In the genomic region with DNA sequence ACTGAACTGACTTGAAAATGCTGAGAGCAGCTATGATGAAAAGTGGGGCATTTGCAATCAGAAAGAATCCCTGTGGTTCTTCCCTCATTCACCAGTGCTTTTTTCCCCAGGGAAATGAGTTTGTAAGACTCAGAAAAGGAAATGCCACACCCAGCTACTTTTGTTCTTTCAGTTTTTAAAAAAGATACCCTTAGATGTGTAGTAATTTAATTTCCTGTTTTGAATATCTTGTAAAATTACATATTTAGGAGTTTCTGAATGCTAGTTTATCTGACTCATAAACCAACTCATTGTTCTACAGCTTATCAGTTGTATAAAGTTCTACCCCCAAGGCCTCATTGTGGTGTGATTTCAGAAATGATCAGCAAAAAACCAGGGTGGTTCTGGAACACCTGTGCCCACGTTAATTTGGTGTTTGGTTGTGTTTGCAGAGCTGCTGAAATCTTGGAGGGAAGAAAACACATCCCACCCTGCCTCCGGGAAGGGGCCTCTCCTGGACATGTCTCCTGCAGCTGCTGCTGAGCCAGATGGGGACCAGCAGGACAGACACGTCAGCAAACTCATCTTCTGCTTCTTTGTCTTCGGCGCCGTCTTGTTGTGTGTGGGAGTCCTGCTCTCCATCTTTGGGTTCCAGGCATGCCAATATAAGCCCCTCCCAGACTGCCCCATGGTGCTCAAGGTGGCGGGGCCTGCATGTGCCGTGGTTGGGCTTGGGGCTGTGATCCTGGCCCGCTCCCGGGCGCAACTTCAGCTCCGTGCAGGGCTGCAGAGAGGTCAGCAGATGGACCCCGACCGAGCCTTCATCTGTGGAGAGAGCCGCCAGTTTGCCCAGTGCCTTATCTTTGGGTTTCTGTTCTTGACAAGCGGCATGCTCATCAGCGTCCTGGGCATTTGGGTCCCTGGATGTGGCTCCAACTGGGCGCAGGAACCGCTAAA, we compare ENCODE assay signal across 2 cellular contexts.
TF ChIP-seq lines count a peak whose summit lies in the region.

No MANE protein-coding gene starts in this region.

TF ChIP-seq in GM12878, 131 proteins besides CTCF, POLR2A, EP300 and RAD21:
- TF ChIP-seq TCF12 (IDR thresholded peaks at IDR 0.05; ENCODE audit: low read depth, low read length) (no peak), ZZZ3 (IDR thresholded peaks at IDR 0.05; ENCODE audit: control insufficient read depth, insufficient read length, low read depth) (no peak), YY1 (IDR thresholded peaks at IDR 0.05; ENCODE audit: low read depth, low read length) (no peak)
TF ChIP-seq in GM12878: peak in this region for 0.

TF ChIP-seq in HepG2, 621 proteins besides CTCF, POLR2A, EP300 and RAD21:
- TF ChIP-seq, protein P1, sequence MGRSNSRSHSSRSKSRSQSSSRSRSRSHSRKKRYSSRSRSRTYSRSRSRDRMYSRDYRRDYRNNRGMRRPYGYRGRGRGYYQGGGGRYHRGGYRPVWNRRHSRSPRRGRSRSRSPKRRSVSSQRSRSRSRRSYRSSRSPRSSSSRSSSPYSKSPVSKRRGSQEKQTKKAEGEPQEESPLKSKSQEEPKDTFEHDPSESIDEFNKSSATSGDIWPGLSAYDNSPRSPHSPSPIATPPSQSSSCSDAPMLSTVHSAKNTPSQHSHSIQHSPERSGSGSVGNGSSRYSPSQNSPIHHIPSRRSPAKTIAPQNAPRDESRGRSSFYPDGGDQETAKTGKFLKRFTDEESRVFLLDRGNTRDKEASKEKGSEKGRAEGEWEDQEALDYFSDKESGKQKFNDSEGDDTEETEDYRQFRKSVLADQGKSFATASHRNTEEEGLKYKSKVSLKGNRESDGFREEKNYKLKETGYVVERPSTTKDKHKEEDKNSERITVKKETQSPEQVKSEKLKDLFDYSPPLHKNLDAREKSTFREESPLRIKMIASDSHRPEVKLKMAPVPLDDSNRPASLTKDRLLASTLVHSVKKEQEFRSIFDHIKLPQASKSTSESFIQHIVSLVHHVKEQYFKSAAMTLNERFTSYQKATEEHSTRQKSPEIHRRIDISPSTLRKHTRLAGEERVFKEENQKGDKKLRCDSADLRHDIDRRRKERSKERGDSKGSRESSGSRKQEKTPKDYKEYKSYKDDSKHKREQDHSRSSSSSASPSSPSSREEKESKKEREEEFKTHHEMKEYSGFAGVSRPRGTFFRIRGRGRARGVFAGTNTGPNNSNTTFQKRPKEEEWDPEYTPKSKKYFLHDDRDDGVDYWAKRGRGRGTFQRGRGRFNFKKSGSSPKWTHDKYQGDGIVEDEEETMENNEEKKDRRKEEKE (IDR thresholded peaks at IDR 0.05): no peak
- TF ChIP-seq ZNF232 (CRISPR knock-in tag; IDR thresholded peaks at IDR 0.05; ENCODE audit: borderline replicate concordance): no peak
- no peak for TF ChIP-seq RCOR2 (CRISPR knock-in tag; IDR thresholded peaks at IDR 0.05)
- TF ChIP-seq NFKBIZ (CRISPR knock-in tag; IDR thresholded peaks at IDR 0.05): no peak
- TF ChIP-seq DPF2 (CRISPR knock-in tag; IDR thresholded peaks at IDR 0.05; ENCODE audit: borderline replicate concordance, low read depth): no peak
- TF ChIP-seq KAT2B (IDR thresholded peaks at IDR 0.05; ENCODE audit: borderline replicate concordance, low read depth, low read length): no peak
- no peak for TF ChIP-seq CHD2 (IDR thresholded peaks at IDR 0.05; ENCODE audit: low read depth, low read length)
- TF ChIP-seq, protein P2, sequence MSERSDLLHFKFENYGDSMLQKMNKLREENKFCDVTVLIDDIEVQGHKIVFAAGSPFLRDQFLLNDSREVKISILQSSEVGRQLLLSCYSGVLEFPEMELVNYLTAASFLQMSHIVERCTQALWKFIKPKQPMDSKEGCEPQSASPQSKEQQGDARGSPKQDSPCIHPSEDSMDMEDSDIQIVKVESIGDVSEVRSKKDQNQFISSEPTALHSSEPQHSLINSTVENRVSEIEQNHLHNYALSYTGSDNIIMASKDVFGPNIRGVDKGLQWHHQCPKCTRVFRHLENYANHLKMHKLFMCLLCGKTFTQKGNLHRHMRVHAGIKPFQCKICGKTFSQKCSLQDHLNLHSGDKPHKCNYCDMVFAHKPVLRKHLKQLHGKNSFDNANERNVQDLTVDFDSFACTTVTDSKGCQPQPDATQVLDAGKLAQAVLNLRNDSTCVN (CRISPR knock-in tag; IDR thresholded peaks at IDR 0.05; ENCODE audit: borderline replicate concordance): no peak
- TF ChIP-seq KLF16 (CRISPR knock-in tag; IDR thresholded peaks at IDR 0.05): no peak
- TF ChIP-seq, protein P3, sequence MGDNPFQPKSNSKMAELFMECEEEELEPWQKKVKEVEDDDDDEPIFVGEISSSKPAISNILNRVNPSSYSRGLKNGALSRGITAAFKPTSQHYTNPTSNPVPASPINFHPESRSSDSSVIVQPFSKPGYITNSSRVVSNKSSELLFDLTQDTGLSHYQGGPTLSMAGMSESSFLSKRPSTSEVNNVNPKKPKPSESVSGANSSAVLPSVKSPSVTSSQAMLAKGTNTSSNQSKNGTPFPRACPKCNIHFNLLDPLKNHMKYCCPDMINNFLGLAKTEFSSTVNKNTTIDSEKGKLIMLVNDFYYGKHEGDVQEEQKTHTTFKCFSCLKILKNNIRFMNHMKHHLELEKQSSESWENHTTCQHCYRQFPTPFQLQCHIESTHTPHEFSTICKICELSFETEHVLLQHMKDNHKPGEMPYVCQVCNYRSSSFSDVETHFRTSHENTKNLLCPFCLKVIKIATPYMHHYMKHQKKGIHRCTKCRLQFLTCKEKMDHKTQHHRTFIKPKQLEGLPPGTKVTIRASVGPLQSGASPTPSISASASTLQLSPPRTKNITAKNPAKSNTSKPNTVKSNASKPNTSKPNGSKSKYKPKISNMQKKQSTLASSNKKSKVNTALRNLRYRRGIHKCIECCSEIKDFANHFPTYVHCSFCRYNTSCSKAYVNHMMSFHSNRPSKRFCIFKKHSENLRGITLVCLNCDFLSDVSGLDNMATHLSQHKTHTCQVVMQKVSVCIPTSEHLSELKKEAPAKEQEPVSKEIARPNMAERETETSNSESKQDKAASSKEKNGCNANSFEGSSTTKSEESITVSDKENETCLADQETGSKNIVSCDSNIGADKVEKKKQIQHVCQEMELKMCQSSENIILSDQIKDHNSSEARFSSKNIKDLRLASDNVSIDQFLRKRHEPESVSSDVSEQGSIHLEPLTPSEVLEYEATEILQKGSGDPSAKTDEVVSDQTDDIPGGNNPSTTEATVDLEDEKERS (CRISPR knock-in tag; IDR thresholded peaks at IDR 0.05): no peak
- TF ChIP-seq TCF7 (IDR thresholded peaks at IDR 0.05; ENCODE audit: low read depth): no peak
- no peak for TF ChIP-seq ZNF569 (CRISPR knock-in tag; IDR thresholded peaks at IDR 0.05; ENCODE audit: borderline replicate concordance)
- TF ChIP-seq KMT2A (CRISPR knock-in tag; IDR thresholded peaks at IDR 0.05): no peak
- TF ChIP-seq DMAP1 (CRISPR knock-in tag; IDR thresholded peaks at IDR 0.05): no peak
- TF ChIP-seq ARNTL (CRISPR knock-in tag; IDR thresholded peaks at IDR 0.05): no peak
- no peak for TF ChIP-seq E2F2 (CRISPR knock-in tag; IDR thresholded peaks at IDR 0.05; ENCODE audit: borderline replicate concordance)
- TF ChIP-seq HNRNPUL1 (IDR thresholded peaks at IDR 0.05; ENCODE audit: low read depth, low read length): no peak
- TF ChIP-seq PHF21A (CRISPR knock-in tag; IDR thresholded peaks at IDR 0.05): no peak
TF ChIP-seq in HepG2: peak in this region for 0.
